Comparison of ENCODE assay signal across 14 cellular contexts in genomic region chr9:87663556-87663955, GRCh38.
"Had no signal": no experiment of that assay in that cellular context is flagged by ENCODE, and none has a peak within 500 bp of the region (broad histone marks: within the 10 kb centered on the region; RNA-seq: fewer than 3 reads in every experiment).

No MANE protein-coding gene starts in this region.

- H3K27ac Mint-ChIP-seq: activated CD4-positive, alpha-beta memory T cell treated with anti-CD3 and anti-CD28 coated beads, Interleukin-2, amount 10 ng/mL, durations not matched to agents 7 days and 5 days; activated CD8-positive, alpha-beta memory T cell treated with anti-CD3 and anti-CD28 coated beads, Interleukin-2, amount 10 ng/mL, durations not matched to agents 7 days and 5 days; activated naive CD8-positive, alpha-beta T cell treated with anti-CD3 and anti-CD28 coated beads, Interleukin-2, amount 10 ng/mL, durations not matched to agents 7 days and 5 days; activated T-helper 2 cell treated with anti-CD3 and anti-CD28 coated beads, Interferon-gamma antibody, Interleukin-2, Interleukin-4, amounts not matched to agents 10 μg/mL and 5 μg/mL and 100 μg/mL, durations not matched to agents 14 hours and 24 hours and 36 hours; natural killer cell treated with Interleukin-12 subunit alpha and Interleukin-12 subunit beta and Interleukin-15 and Interleukin-18, amount 100 ng/mL, for 72 hours; stimulated activated naive CD8-positive, alpha-beta T cell treated with anti-CD3 and anti-CD28 coated beads, Interleukin-15, amount 100 ng/mL, for 72 hours; T-helper 17 cell had no signal

- H3K4me3 Mint-ChIP-seq: activated CD4-positive, alpha-beta memory T cell treated with anti-CD3 and anti-CD28 coated beads, Interleukin-2, amount 10 ng/mL, durations not matched to agents 7 days and 5 days; activated CD8-positive, alpha-beta memory T cell treated with anti-CD3 and anti-CD28 coated beads, Interleukin-2, amount 10 ng/mL, durations not matched to agents 7 days and 5 days; activated naive CD8-positive, alpha-beta T cell treated with anti-CD3 and anti-CD28 coated beads, Interleukin-2, amount 10 ng/mL, durations not matched to agents 7 days and 5 days; central memory CD8-positive, alpha-beta T cell; natural killer cell treated with Interleukin-12 subunit alpha and Interleukin-12 subunit beta and Interleukin-15 and Interleukin-18, amount 100 ng/mL, for 72 hours; stimulated activated naive CD8-positive, alpha-beta T cell treated with anti-CD3 and anti-CD28 coated beads, Interleukin-15, amount 100 ng/mL, for 72 hours; T-helper 17 cell had no signal

- H3K9me3 ChIP-seq: suprapubic skin, vagina had no signal

- H3K9me3 Mint-ChIP-seq: activated T-helper 2 cell treated with anti-CD3 and anti-CD28 coated beads, Interferon-gamma antibody, Interleukin-2, Interleukin-4, amounts not matched to agents 10 μg/mL and 5 μg/mL and 100 μg/mL, durations not matched to agents 14 hours and 24 hours and 36 hours; central memory CD8-positive, alpha-beta T cell; natural killer cell treated with Interleukin-12 subunit alpha and Interleukin-12 subunit beta and Interleukin-15 and Interleukin-18, amount 100 ng/mL, for 72 hours had no signal

- H3K27ac ChIP-seq: suprapubic skin, transverse colon, vagina, WERI-Rb-1 had no signal

- H3K27me3 ChIP-seq: suprapubic skin, transverse colon, vagina had no signal

- H3K27me3 Mint-ChIP-seq: activated naive CD8-positive, alpha-beta T cell treated with anti-CD3 and anti-CD28 coated beads, Interleukin-2, amount 10 ng/mL, durations not matched to agents 7 days and 5 days; natural killer cell treated with Interleukin-12 subunit alpha and Interleukin-12 subunit beta and Interleukin-15 and Interleukin-18, amount 100 ng/mL, for 72 hours; stimulated activated naive CD8-positive, alpha-beta T cell treated with anti-CD3 and anti-CD28 coated beads, Interleukin-15, amount 100 ng/mL, for 72 hours had no signal

- H3K4me1 ChIP-seq: suprapubic skin, transverse colon, vagina had no signal

- H3K36me3 Mint-ChIP-seq: activated CD8-positive, alpha-beta memory T cell treated with anti-CD3 and anti-CD28 coated beads, Interleukin-2, amount 10 ng/mL, durations not matched to agents 7 days and 5 days; activated naive CD8-positive, alpha-beta T cell treated with anti-CD3 and anti-CD28 coated beads, Interleukin-2, amount 10 ng/mL, durations not matched to agents 7 days and 5 days; natural killer cell treated with Interleukin-12 subunit alpha and Interleukin-12 subunit beta and Interleukin-15 and Interleukin-18, amount 100 ng/mL, for 72 hours had no signal

- DNase-seq: cortex of kidney; effector CD4-positive, alpha-beta T cell; T-helper 17 cell had no signal

- H3K36me3 ChIP-seq: transverse colon, vagina had no signal

- H3K4me3 ChIP-seq: suprapubic skin, transverse colon, vagina had no signal

- H3K4me1 Mint-ChIP-seq: activated CD4-positive, alpha-beta memory T cell treated with anti-CD3 and anti-CD28 coated beads, Interleukin-2, amount 10 ng/mL, durations not matched to agents 7 days and 5 days; activated CD8-positive, alpha-beta memory T cell treated with anti-CD3 and anti-CD28 coated beads, Interleukin-2, amount 10 ng/mL, durations not matched to agents 7 days and 5 days; activated naive CD8-positive, alpha-beta T cell treated with anti-CD3 and anti-CD28 coated beads, Interleukin-2, amount 10 ng/mL, durations not matched to agents 7 days and 5 days; central memory CD8-positive, alpha-beta T cell; stimulated activated naive CD8-positive, alpha-beta T cell treated with anti-CD3 and anti-CD28 coated beads, Interleukin-15, amount 100 ng/mL, for 72 hours had no signal
